1 cellular context compared by ENCODE assay signal in genomic region chr2:238160206-238161129, GRCh38.
TF ChIP-seq lines count a peak whose summit lies in the region.

No MANE protein-coding gene starts in this region.

TF ChIP-seq in WTC11, 78 proteins besides CTCF, POLR2A, EP300 and RAD21 (continued from another document):
- TF ChIP-seq, protein P1, sequence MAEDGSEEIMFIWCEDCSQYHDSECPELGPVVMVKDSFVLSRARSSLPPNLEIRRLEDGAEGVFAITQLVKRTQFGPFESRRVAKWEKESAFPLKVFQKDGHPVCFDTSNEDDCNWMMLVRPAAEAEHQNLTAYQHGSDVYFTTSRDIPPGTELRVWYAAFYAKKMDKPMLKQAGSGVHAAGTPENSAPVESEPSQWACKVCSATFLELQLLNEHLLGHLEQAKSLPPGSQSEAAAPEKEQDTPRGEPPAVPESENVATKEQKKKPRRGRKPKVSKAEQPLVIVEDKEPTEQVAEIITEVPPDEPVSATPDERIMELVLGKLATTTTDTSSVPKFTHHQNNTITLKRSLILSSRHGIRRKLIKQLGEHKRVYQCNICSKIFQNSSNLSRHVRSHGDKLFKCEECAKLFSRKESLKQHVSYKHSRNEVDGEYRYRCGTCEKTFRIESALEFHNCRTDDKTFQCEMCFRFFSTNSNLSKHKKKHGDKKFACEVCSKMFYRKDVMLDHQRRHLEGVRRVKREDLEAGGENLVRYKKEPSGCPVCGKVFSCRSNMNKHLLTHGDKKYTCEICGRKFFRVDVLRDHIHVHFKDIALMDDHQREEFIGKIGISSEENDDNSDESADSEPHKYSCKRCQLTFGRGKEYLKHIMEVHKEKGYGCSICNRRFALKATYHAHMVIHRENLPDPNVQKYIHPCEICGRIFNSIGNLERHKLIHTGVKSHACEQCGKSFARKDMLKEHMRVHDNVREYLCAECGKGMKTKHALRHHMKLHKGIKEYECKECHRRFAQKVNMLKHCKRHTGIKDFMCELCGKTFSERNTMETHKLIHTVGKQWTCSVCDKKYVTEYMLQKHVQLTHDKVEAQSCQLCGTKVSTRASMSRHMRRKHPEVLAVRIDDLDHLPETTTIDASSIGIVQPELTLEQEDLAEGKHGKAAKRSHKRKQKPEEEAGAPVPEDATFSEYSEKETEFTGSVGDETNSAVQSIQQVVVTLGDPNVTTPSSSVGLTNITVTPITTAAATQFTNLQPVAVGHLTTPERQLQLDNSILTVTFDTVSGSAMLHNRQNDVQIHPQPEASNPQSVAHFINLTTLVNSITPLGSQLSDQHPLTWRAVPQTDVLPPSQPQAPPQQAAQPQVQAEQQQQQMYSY (CRISPR knock-in tag; IDR thresholded peaks at IDR 0.05), result 0 out of 2 replicates have a peak, but pooled peaks have one; percentile 2
